In genomic region chr12:113860950-113861349, GRCh38 we compare ENCODE assay signal across 1 cellular context.
A peak's percentile ranks its signal among the peaks of the same experiment; 100 is the strongest.
TF ChIP-seq lines count a peak whose summit lies in the region.

No MANE protein-coding gene starts in this region.

TF ChIP-seq in K562, 482 proteins besides CTCF, POLR2A, EP300 and RAD21 (continued from another document and continues in another):
- TF ChIP-seq, protein P1, sequence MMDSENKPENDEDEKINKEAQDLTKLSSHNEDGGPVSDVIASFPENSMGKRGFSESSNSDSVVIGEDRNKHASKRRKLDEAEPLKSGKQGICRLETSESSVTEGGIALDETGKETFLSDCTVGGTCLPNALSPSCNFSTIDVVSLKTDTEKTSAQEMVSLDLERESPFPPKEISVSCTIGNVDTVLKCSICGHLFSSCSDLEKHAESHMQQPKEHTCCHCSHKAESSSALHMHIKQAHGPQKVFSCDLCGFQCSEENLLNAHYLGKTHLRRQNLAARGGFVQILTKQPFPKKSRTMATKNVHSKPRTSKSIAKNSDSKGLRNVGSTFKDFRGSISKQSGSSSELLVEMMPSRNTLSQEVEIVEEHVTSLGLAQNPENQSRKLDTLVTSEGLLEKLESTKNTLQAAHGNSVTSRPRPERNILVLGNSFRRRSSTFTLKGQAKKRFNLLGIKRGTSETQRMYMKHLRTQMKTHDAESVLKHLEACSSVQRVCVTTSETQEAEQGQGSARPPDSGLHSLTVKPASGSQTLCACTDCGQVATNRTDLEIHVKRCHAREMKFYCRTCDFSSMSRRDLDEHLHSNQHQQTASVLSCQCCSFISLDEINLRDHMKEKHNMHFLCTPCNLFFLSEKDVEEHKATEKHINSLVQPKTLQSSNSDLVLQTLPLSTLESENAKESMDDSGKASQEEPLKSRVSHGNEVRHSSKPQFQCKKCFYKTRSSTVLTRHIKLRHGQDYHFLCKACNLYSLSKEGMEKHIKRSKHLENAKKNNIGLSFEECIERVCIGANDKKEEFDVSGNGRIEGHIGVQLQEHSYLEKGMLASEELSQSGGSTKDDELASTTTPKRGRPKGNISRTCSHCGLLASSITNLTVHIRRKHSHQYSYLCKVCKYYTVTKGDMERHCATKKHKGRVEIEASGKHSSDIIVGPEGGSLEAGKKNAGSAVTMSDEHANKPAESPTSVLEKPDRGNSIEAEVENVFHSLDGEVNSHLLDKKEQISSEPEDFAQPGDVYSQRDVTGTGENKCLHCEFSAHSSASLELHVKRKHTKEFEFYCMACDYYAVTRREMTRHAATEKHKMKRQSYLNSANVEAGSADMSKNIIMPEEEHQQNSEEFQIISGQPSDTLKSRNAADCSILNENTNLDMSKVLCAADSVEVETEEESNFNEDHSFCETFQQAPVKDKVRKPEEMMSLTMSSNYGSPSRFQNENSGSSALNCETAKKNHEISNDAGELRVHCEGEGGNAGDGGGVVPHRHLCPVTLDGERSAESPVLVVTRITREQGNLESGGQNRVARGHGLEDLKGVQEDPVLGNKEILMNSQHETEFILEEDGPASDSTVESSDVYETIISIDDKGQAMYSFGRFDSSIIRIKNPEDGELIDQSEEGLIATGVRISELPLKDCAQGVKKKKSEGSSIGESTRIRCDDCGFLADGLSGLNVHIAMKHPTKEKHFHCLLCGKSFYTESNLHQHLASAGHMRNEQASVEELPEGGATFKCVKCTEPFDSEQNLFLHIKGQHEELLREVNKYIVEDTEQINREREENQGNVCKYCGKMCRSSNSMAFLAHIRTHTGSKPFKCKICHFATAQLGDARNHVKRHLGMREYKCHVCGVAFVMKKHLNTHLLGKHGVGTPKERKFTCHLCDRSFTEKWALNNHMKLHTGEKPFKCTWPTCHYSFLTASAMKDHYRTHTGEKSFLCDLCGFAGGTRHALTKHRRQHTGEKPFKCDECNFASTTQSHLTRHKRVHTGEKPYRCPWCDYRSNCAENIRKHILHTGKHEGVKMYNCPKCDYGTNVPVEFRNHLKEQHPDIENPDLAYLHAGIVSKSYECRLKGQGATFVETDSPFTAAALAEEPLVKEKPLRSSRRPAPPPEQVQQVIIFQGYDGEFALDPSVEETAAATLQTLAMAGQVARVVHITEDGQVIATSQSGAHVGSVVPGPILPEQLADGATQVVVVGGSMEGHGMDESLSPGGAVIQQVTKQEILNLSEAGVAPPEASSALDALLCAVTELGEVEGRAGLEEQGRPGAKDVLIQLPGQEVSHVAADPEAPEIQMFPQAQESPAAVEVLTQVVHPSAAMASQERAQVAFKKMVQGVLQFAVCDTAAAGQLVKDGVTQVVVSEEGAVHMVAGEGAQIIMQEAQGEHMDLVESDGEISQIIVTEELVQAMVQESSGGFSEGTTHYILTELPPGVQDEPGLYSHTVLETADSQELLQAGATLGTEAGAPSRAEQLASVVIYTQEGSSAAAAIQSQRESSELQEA (IDR thresholded peaks at IDR 0.05; ENCODE audit: low read depth) = no peak
- peak; percentile 20; the same call in 1 of the 2 replicates for TF ChIP-seq SMARCA4 (IDR thresholded peaks at IDR 0.05)
- TF ChIP-seq, protein P2, sequence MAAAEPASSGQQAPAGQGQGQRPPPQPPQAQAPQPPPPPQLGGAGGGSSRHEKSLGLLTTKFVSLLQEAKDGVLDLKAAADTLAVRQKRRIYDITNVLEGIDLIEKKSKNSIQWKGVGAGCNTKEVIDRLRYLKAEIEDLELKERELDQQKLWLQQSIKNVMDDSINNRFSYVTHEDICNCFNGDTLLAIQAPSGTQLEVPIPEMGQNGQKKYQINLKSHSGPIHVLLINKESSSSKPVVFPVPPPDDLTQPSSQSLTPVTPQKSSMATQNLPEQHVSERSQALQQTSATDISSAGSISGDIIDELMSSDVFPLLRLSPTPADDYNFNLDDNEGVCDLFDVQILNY (CRISPR knock-in tag; IDR thresholded peaks at IDR 0.05) = no peak
- peak; percentile 74 for TF ChIP-seq CEBPB (tag; IDR thresholded peaks at IDR 0.05)
- no peak for TF ChIP-seq SMAD3 (CRISPR knock-in tag; conservative IDR thresholded peaks at IDR 0.05)
- TF ChIP-seq, protein P3, sequence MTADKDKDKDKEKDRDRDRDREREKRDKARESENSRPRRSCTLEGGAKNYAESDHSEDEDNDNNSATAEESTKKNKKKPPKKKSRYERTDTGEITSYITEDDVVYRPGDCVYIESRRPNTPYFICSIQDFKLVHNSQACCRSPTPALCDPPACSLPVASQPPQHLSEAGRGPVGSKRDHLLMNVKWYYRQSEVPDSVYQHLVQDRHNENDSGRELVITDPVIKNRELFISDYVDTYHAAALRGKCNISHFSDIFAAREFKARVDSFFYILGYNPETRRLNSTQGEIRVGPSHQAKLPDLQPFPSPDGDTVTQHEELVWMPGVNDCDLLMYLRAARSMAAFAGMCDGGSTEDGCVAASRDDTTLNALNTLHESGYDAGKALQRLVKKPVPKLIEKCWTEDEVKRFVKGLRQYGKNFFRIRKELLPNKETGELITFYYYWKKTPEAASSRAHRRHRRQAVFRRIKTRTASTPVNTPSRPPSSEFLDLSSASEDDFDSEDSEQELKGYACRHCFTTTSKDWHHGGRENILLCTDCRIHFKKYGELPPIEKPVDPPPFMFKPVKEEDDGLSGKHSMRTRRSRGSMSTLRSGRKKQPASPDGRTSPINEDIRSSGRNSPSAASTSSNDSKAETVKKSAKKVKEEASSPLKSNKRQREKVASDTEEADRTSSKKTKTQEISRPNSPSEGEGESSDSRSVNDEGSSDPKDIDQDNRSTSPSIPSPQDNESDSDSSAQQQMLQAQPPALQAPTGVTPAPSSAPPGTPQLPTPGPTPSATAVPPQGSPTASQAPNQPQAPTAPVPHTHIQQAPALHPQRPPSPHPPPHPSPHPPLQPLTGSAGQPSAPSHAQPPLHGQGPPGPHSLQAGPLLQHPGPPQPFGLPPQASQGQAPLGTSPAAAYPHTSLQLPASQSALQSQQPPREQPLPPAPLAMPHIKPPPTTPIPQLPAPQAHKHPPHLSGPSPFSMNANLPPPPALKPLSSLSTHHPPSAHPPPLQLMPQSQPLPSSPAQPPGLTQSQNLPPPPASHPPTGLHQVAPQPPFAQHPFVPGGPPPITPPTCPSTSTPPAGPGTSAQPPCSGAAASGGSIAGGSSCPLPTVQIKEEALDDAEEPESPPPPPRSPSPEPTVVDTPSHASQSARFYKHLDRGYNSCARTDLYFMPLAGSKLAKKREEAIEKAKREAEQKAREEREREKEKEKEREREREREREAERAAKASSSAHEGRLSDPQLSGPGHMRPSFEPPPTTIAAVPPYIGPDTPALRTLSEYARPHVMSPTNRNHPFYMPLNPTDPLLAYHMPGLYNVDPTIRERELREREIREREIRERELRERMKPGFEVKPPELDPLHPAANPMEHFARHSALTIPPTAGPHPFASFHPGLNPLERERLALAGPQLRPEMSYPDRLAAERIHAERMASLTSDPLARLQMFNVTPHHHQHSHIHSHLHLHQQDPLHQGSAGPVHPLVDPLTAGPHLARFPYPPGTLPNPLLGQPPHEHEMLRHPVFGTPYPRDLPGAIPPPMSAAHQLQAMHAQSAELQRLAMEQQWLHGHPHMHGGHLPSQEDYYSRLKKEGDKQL (CRISPR knock-in tag; IDR thresholded peaks at IDR 0.05; ENCODE audit: borderline replicate concordance) = no peak
- no peak for TF ChIP-seq MEIS2 (IDR thresholded peaks at IDR 0.05; ENCODE audit: partially characterized antibody)
- peak; percentile 87 for TF ChIP-seq JUND (IDR thresholded peaks at IDR 0.05; ENCODE audit: borderline replicate concordance, low read depth, low read length)
- peak; percentile 38; the same call in 1 of the 3 replicates for TF ChIP-seq JUND (tag; IDR thresholded peaks at IDR 0.05; ENCODE audit: borderline replicate concordance, low read depth, low read length)
- no peak for TF ChIP-seq TAF1 (IDR thresholded peaks at IDR 0.05; ENCODE audit: control insufficient read depth, extremely low read depth, insufficient read depth, low read length, severe bottlenecking)
- TF ChIP-seq HDAC6 (IDR thresholded peaks at IDR 0.05; ENCODE audit: low read depth, low read length) = no peak
- TF ChIP-seq CREB1 (IDR thresholded peaks at IDR 0.05) = no peak
- 0 out of 2 replicates have a peak, but pooled peaks have one; percentile 24 for TF ChIP-seq CREB1 (CRISPR knock-in tag; IDR thresholded peaks at IDR 0.05)
- no peak for TF ChIP-seq GATAD2A (IDR thresholded peaks at IDR 0.05)
- TF ChIP-seq LCOR (CRISPR knock-in tag; IDR thresholded peaks at IDR 0.05) = no peak
- TF ChIP-seq GATA2 (CRISPR knock-in tag; IDR thresholded peaks at IDR 0.05) = no peak
- TF ChIP-seq, protein P4, sequence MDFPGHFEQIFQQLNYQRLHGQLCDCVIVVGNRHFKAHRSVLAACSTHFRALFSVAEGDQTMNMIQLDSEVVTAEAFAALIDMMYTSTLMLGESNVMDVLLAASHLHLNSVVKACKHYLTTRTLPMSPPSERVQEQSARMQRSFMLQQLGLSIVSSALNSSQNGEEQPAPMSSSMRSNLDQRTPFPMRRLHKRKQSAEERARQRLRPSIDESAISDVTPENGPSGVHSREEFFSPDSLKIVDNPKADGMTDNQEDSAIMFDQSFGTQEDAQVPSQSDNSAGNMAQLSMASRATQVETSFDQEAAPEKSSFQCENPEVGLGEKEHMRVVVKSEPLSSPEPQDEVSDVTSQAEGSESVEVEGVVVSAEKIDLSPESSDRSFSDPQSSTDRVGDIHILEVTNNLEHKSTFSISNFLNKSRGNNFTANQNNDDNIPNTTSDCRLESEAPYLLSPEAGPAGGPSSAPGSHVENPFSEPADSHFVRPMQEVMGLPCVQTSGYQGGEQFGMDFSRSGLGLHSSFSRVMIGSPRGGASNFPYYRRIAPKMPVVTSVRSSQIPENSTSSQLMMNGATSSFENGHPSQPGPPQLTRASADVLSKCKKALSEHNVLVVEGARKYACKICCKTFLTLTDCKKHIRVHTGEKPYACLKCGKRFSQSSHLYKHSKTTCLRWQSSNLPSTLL (IDR thresholded peaks at IDR 0.05) = no peak
- no peak for TF ChIP-seq NCOA2 (IDR thresholded peaks at IDR 0.05; ENCODE audit: partially characterized antibody in 2 of 2)
- TF ChIP-seq ESRRA (IDR thresholded peaks at IDR 0.05; ENCODE audit: borderline replicate concordance, low read depth) = no peak
- TF ChIP-seq TSC22D4 (tag; IDR thresholded peaks at IDR 0.05) = no peak
- TF ChIP-seq SREBF2 (CRISPR knock-in tag; IDR thresholded peaks at IDR 0.05) = no peak
- TF ChIP-seq CUX1 (CRISPR knock-in tag; IDR thresholded peaks at IDR 0.05) = no peak
- no peak for TF ChIP-seq ZNF511 (CRISPR knock-in tag; IDR thresholded peaks at IDR 0.05)
- no peak for TF ChIP-seq ZNF124 (CRISPR knock-in tag; IDR thresholded peaks at IDR 0.05)
- no peak for TF ChIP-seq MCM5 (IDR thresholded peaks at IDR 0.05; ENCODE audit: low read depth)
- 0 out of 2 replicates have a peak, but pooled peaks have one; percentile 60 for TF ChIP-seq ZNF584 (CRISPR knock-in tag; IDR thresholded peaks at IDR 0.05; ENCODE audit: low read depth)
- peak; percentile 91 for TF ChIP-seq ATF3 (IDR thresholded peaks at IDR 0.05)
- TF ChIP-seq ATF3 (CRISPR knock-in tag; conservative IDR thresholded peaks at IDR 0.05) = no peak
- TF ChIP-seq TCFL5 (CRISPR knock-in tag; conservative IDR thresholded peaks at IDR 0.05) = no peak
- TF ChIP-seq ELF4 (CRISPR knock-in tag; IDR thresholded peaks at IDR 0.05) = no peak
- TF ChIP-seq CREBBP (IDR thresholded peaks at IDR 0.05; ENCODE audit: low read depth, low read length) = no peak
- TF ChIP-seq ATF7 (IDR thresholded peaks at IDR 0.05) = peak; percentile 45; the same call in 1 of the 2 replicates
- TF ChIP-seq PTRF (tag; IDR thresholded peaks at IDR 0.05) = no peak
